18 cellular contexts compared by ENCODE assay signal in the genomic region with DNA sequence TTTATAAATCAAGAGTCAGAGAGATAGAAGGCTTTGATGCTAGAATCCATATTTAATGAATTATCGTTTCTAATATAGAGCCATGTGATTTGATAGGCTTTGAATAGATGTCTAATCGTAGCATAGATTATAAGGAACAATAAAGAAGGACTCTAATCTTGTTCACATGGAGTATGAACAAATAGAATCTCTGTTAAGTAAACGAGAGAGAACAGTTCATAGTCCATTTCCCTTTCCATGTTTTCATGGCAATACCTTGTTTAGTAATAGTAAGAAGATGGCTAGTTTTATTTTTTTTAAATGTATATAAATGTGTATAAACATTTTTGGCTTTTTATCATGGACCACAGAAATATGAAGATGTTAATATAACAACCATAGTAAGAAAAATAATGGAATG. TPM values are rescaled to one million over a fixed set of nuclear protein-coding genes. Genes with fewer than 3 reads are reported as not detected.
A peak's percentile ranks its signal among the peaks of the same experiment; 100 is the strongest.
DNase-seq lines count a peak whose midpoint lies in the region; ATAC-seq, FAIRE-seq and TF ChIP-seq lines count a peak whose summit lies in the region.
"Had no signal": no experiment of that assay in that cellular context is flagged by ENCODE, and none has a peak within 500 bp of the region (broad histone marks: within the 10 kb centered on the region; RNA-seq: fewer than 3 reads in every experiment).

No MANE protein-coding gene starts in this region.

- H3K36me3 ChIP-seq in BLaER1 treated with 17β-estradiol and CSF1 and Interleukin-3, amounts not matched to agents 10 nM and 100 nM: peaks cover 38 to 59% (median 49%) of the 10 kb centered on the region in 11 experiments
- peaks cover 8% of the 10 kb centered on the region for H3K36me3 ChIP-seq in CD4-positive, alpha-beta memory T cell (ENCODE audit: insufficient read depth, low read length)
- H3K36me3 ChIP-seq in HepG2 (replicated peaks in 1 of 2; ENCODE audit: control insufficient read depth in 1 of 2, insufficient read depth in 2 of 2, low read length in 2 of 2) (peaks cover 1 to 3% of the 10 kb centered on the region in 2 experiments), brain microvascular endothelial cell (replicated peaks) (no peaks in the 10 kb centered on the region)

- H3K27me3 ChIP-seq in BLaER1 treated with 17β-estradiol and CSF1 and Interleukin-3, amounts not matched to agents 10 nM and 100 nM: no peaks in the 10 kb centered on the region
- no peaks in the 10 kb centered on the region for H3K27me3 ChIP-seq in CD4-positive, alpha-beta memory T cell (ENCODE audit: insufficient read depth, low read length)
- H3K27me3 ChIP-seq in HepG2 (ENCODE audit: control insufficient read depth in 1 of 2, insufficient read depth in 2 of 2, low read length in 2 of 2) (no peaks in the 10 kb centered on the region), brain microvascular endothelial cell (replicated peaks) (no peaks in the 10 kb centered on the region)
- H3K27me3 ChIP-seq: dorsolateral prefrontal cortex had no signal

- peak overlapping the region; percentile 51 to 94 (median 89) for H3K27ac Mint-ChIP-seq in CD4-positive, alpha-beta memory T cell

- no TSS peak for BruUV-seq in HepG2 (replicated peaks; lab: Mats Ljungman, UMichigan)

- H3K4me1 ChIP-seq in BLaER1 treated with 17β-estradiol and CSF1 and Interleukin-3, amounts not matched to agents 10 nM and 100 nM: peaks cover 15 to 30% (median 23%) of the 10 kb centered on the region in 10 experiments; a peak in 19 of 20 replicates
- peaks cover 23% of the 10 kb centered on the region for H3K4me1 ChIP-seq in CD4-positive, alpha-beta memory T cell (ENCODE audit: insufficient read depth, low read length)
- H3K4me1 ChIP-seq in HepG2 (ENCODE audit: insufficient read depth, low read length): peaks cover 11% of the 10 kb centered on the region
- H3K4me1 ChIP-seq: lower lobe of right lung had no signal

- H3K9me3 Mint-ChIP-seq in CD4-positive, alpha-beta memory T cell: no peaks in the 10 kb centered on the region
- H3K9me3 Mint-ChIP-seq: activated T-cell treated with anti-CD3 and anti-CD28 coated beads, Interleukin-2, amount 50 U/mL, for 72 hours had no signal

- no peak for TF ChIP-seq RAD21 in HepG2 (CRISPR knock-in tag; IDR thresholded peaks at IDR 0.05)

- TF ChIP-seq CTCF in VCaP (conservative IDR thresholded peaks at IDR 0.05): no peak
- no peak for TF ChIP-seq CTCF in HepG2 (CRISPR knock-in tag; IDR thresholded peaks at IDR 0.05)
- no peak for TF ChIP-seq CTCF in brain microvascular endothelial cell (IDR thresholded peaks at IDR 0.05; ENCODE audit: low read depth, low read length, missing control alignments)

- POLR2A ChIA-PET in CD4-positive, alpha-beta memory T cell (lab: Charles Lee; ENCODE audit: partially characterized antibody): interaction anchor here (0.9 to 2.1 kb wide), 4 partner anchors 8 to 32 kb away, joined by 4 to 8 read pairs (median 5); partner anchors contain the start of gene RAD51AP1
- POLR2A ChIA-PET in HepG2 (lab: Yijun Ruan, JAX): no interaction called here

- 23% methylated on average over 3 of the region's 3 CpGs for WGBS in HepG2 (ENCODE audit: low lambda C conversion rate)

- no peak overlapping the region for H3K27ac ChIP-seq in BLaER1 treated with 17β-estradiol and CSF1 and Interleukin-3, amounts not matched to agents 10 nM and 100 nM
- H3K27ac ChIP-seq in CD4-positive, alpha-beta memory T cell (ENCODE audit: low read depth, low read length): no peak overlapping the region
- peak overlapping the region; percentile 7; the same call in 1 of the 2 replicates for H3K27ac ChIP-seq in VCaP
- no peak overlapping the region for H3K27ac ChIP-seq in HepG2 (ENCODE audit: extremely low read length, insufficient read depth, low read length)
- no peak overlapping the region for H3K27ac ChIP-seq in brain microvascular endothelial cell
- H3K27ac ChIP-seq: lower lobe of right lung, PC-9, WERI-Rb-1 had no signal

- peaks cover 0 to 9% (median 0%) of the 10 kb centered on the region in 11 experiments; a peak in 2 of 22 replicates for H4K20me1 ChIP-seq in BLaER1 treated with 17β-estradiol and CSF1 and Interleukin-3, amounts not matched to agents 10 nM and 100 nM
- H4K20me1 ChIP-seq in HepG2 (ENCODE audit: insufficient read depth, low read length): no peaks in the 10 kb centered on the region

- H3K9ac ChIP-seq in BLaER1 treated with 17β-estradiol and CSF1 and Interleukin-3, amounts not matched to agents 10 nM and 100 nM: no peak overlapping the region
- no peak overlapping the region for H3K9ac ChIP-seq in HepG2 (ENCODE audit: insufficient read depth, low read depth, low read length)

- no peaks in the 10 kb centered on the region for H3K27me3 Mint-ChIP-seq in CD4-positive, alpha-beta memory T cell

- H3K4me3 ChIP-seq in BLaER1 treated with 17β-estradiol and CSF1 and Interleukin-3, amounts not matched to agents 10 nM and 100 nM: no peak overlapping the region
- no peak overlapping the region for H3K4me3 ChIP-seq in CD4-positive, alpha-beta memory T cell (ENCODE audit: low read length in 2 of 2)
- H3K4me3 ChIP-seq in HepG2 (replicated peaks in 1 of 3; ENCODE audit: insufficient read depth in 1 of 3, low read depth in 2 of 3, low read length in 3 of 3) (no peak overlapping the region), brain microvascular endothelial cell (ENCODE audit: low read depth, low read length) (no peak overlapping the region)
- H3K4me3 ChIP-seq: dorsolateral prefrontal cortex, lower lobe of right lung, PC-9 had no signal

- no peaks in the 10 kb centered on the region for H3K9me3 ChIP-seq in BLaER1 treated with 17β-estradiol and CSF1 and Interleukin-3, amounts not matched to agents 10 nM and 100 nM (replicated peaks in 1 of 11)
- H3K9me3 ChIP-seq in CD4-positive, alpha-beta memory T cell (ENCODE audit: control insufficient read depth in 1 of 2, low read length in 2 of 2): no peaks in the 10 kb centered on the region
- no peaks in the 10 kb centered on the region for H3K9me3 ChIP-seq in HepG2 (ENCODE audit: low read length)
- H3K9me3 ChIP-seq: lower lobe of right lung had no signal

- intact Hi-C loops in CD4-positive, alpha-beta memory T cell (cut with micrococcal nuclease): loop anchor here (1.0 to 2.0 kb wide), 4 partner anchors 20 to 185 kb away; partner anchors contain the start of genes RAD51AP1 and TIGAR
- intact Hi-C loops in HepG2 (cut with micrococcal nuclease; ENCODE audit: unreplicated experiment): no loop called here

- peak; percentile 46; the same call in 1 of the 3 replicates for ATAC-seq in HepG2
- ATAC-seq in HG03159 (IDR thresholded peaks at IDR 0.05; ENCODE audit: unreplicated experiment): no peak
- ATAC-seq: lower lobe of right lung had no signal

- peak overlapping the region in 9 of 11 experiments; percentile 24 to 62 (median 49); a peak in 16 of 22 replicates for H3K4me2 ChIP-seq in BLaER1 treated with 17β-estradiol and CSF1 and Interleukin-3, amounts not matched to agents 10 nM and 100 nM
- no peak overlapping the region for H3K4me2 ChIP-seq in HepG2 (ENCODE audit: low read depth, low read length)
- H3K4me2 ChIP-seq: PC-9 had no signal

- peak overlapping the region in 6 of 8 donors; percentile 27 to 83 (median 68) for H3K4me3 Mint-ChIP-seq in CD4-positive, alpha-beta memory T cell

- CTCF ChIA-PET in CD4-positive, alpha-beta memory T cell (lab: Charles Lee; ENCODE audit: partially characterized antibody): interaction anchor here (1.3 kb wide), 1 partner anchor 20 kb away, joined by 3 read pairs; no protein-coding TSS in a partner anchor
- CTCF ChIA-PET in HepG2 (lab: Yijun Ruan, JAX; ENCODE audit: low intra/inter-chr PET ratio, low total read pairs): no interaction called here

- in situ Hi-C loops in HepG2 (cut with HindIII; ENCODE audit: extremely low pct_ligation_motif_present, low pct_unique_long_range_greater_than_20kb): no loop called here
- in situ Hi-C loops in brain microvascular endothelial cell (cut with HindIII; ENCODE audit: low pct_ligation_motif_present, low sequenced_read_pairs): no loop called here

- no peak for FAIRE-seq in HepG2 (lab: Jason Lieb, UNC)

- H2AFZ ChIP-seq in HepG2 (ENCODE audit: low read length): no peak overlapping the region
- H2AFZ ChIP-seq: PC-9 had no signal

- H3K79me2 ChIP-seq in HepG2 (ENCODE audit: insufficient read depth, low read length): no peaks in the 10 kb centered on the region

- DNase-seq in CD4-positive, alpha-beta memory T cell: no peak
- DNase-seq in HepG2 (ENCODE audit: low spot score): peak; percentile 68
- no peak for DNase-seq in HuH-7 (ENCODE audit: low spot score)
- DNase-seq in brain microvascular endothelial cell: no peak
- no peak for DNase-seq in cortex of kidney (lab: John Stamatoyannopoulos, UW)
- DNase-seq: activated CD8-positive, alpha-beta memory T cell treated with anti-CD3 and anti-CD28 coated beads for 24 hours; dorsolateral prefrontal cortex; lower lobe of right lung; NCI-H187 treated with DMSO at 0.1 percent for 48 hours; NCI-H345; occipital lobe; PC-9; SIG-M5; WERI-Rb-1 had no signal

- TF ChIP-seq EP300 in HepG2 (IDR thresholded peaks at IDR 0.05; ENCODE audit: low read depth in 2 of 2, low read length in 2 of 2) (no peak), HepG2 (CRISPR knock-in tag; IDR thresholded peaks at IDR 0.05; ENCODE audit: borderline replicate concordance) (no peak)

- peaks cover 16 to 27% (median 22%) of the 10 kb centered on the region in 4 donors for H3K4me1 Mint-ChIP-seq in CD4-positive, alpha-beta memory T cell

- TF ChIP-seq POLR2A in HepG2 (IDR thresholded peaks at IDR 0.05; ENCODE audit: insufficient read depth in 1 of 2, low read depth in 2 of 2, low read length in 2 of 2): no peak

- peaks cover 23 to 29% of the 10 kb centered on the region in 2 donors for H3K36me3 Mint-ChIP-seq in CD4-positive, alpha-beta memory T cell

RNA-seq across cellular contexts. Expression of gene RAD51AP1, which starts 32.3 kb away (rescaled TPM):
- 1 to 10 TPM in 1 of 2 experiments, under 1 TPM in 1; 0.58 to 1.5 TPM for total RNA-seq in CD4-positive, alpha-beta memory T cell
- 1 to 10 TPM in 1 of 2 donors, under 1 TPM in 1; 0.62 to 2.9 TPM for polyA plus RNA-seq in CD4-positive, alpha-beta memory T cell
- 49.3 and 79.3 TPM in 2 replicates for total RNA-seq in HepG2 (2016; rRNA removed; fragmentation: Illumina TruSeq; extraction: Trizol)
- 6.9 and 7.6 TPM in 2 replicates for total RNA-seq in HepG2 (2016; cell fraction: cytosol; rRNA removed; fragmentation: Illumina TruSeq; extraction: Trizol; ENCODE audit: low read depth)
- 51.4 and 84.6 TPM in 2 replicates for total RNA-seq in HepG2 (2016; cell fraction: insoluble cytoplasmic fraction; rRNA removed; fragmentation: Illumina TruSeq; extraction: Trizol)
- 17.9 and 22.4 TPM in 2 replicates for total RNA-seq in HepG2 (2016; cell fraction: membrane; rRNA removed; fragmentation: Illumina TruSeq; extraction: Trizol)
- total RNA-seq in HepG2 (2016; cell fraction: nucleus; rRNA removed; fragmentation: Illumina TruSeq; extraction: Trizol): 45.3 and 45.9 TPM in 2 replicates
- polyA plus RNA-seq in HepG2 (2011; rRNA removed): 6.7 and 16.6 TPM in 2 replicates
- 4.7 and 6.3 TPM in 2 replicates for polyA plus RNA-seq in HepG2 (2011; cell fraction: cytosol; rRNA removed)
- polyA plus RNA-seq in HepG2 (2011; cell fraction: nucleus; rRNA removed): 8.7 and 9.8 TPM in 2 replicates
- polyA plus RNA-seq in HepG2 (2012): 6.3 and 17.3 TPM in 2 replicates
- 3.3 and 3.4 TPM in 2 replicates for polyA plus RNA-seq in HepG2 (2016; cell fraction: cytosol; fragmentation: Illumina TruSeq; extraction: Trizol; ENCODE audit: low read depth)
- 68.2 and 73.1 TPM in 2 replicates for polyA plus RNA-seq in HepG2 (2016; cell fraction: insoluble cytoplasmic fraction; fragmentation: Illumina TruSeq; extraction: Trizol; ENCODE audit: low read depth)
- polyA plus RNA-seq in HepG2 (2016; cell fraction: membrane; fragmentation: Illumina TruSeq; extraction: Trizol; ENCODE audit: low read depth): 8.8 and 8.9 TPM in 2 replicates
- polyA plus RNA-seq in HepG2 (2016; cell fraction: nucleus; fragmentation: Illumina TruSeq; extraction: Trizol; ENCODE audit: insufficient read depth, low read depth): 40.3 and 41.0 TPM in 2 replicates
- 1.8 and 5.4 TPM in 2 replicates for polyA minus RNA-seq in HepG2 (2011; rRNA and poly(A)+ RNA removed; ENCODE audit: low replicate concordance)
- polyA minus RNA-seq in HepG2 (2011; cell fraction: cytosol; rRNA and poly(A)+ RNA removed): 3.5 and 5.9 TPM in 2 replicates
- polyA minus RNA-seq in HepG2 (2011; cell fraction: nucleus; rRNA and poly(A)+ RNA removed): 20.3 and 23.4 TPM in 2 replicates

RNA-seq across cellular contexts. Expression of gene DYRK4, which starts 55.6 kb away (rescaled TPM):
- 10 to 100 TPM; 15.6 to 21.4 TPM for total RNA-seq in CD4-positive, alpha-beta memory T cell
- 10 to 100 TPM; 26.3 to 34.7 TPM for polyA plus RNA-seq in CD4-positive, alpha-beta memory T cell
- 40.2 and 47.4 TPM in 2 replicates for total RNA-seq in HepG2 (2016; rRNA removed; fragmentation: Illumina TruSeq; extraction: Trizol)
- 18.4 and 26.2 TPM in 2 replicates for total RNA-seq in HepG2 (2016; cell fraction: cytosol; rRNA removed; fragmentation: Illumina TruSeq; extraction: Trizol; ENCODE audit: low read depth)
- 31.6 and 50.5 TPM in 2 replicates for total RNA-seq in HepG2 (2016; cell fraction: insoluble cytoplasmic fraction; rRNA removed; fragmentation: Illumina TruSeq; extraction: Trizol)
- 29.5 and 31.7 TPM in 2 replicates for total RNA-seq in HepG2 (2016; cell fraction: membrane; rRNA removed; fragmentation: Illumina TruSeq; extraction: Trizol)
- 20.3 and 23.7 TPM in 2 replicates for total RNA-seq in HepG2 (2016; cell fraction: nucleus; rRNA removed; fragmentation: Illumina TruSeq; extraction: Trizol)
- polyA plus RNA-seq in HepG2 (2011; rRNA removed): 27.9 and 29.4 TPM in 2 replicates
- 19.8 and 23.1 TPM in 2 replicates for polyA plus RNA-seq in HepG2 (2011; cell fraction: cytosol; rRNA removed)
- 15.5 and 18.9 TPM in 2 replicates for polyA plus RNA-seq in HepG2 (2011; cell fraction: nucleus; rRNA removed)
- polyA plus RNA-seq in HepG2 (2012): 20.8 and 21.2 TPM in 2 replicates
- 18.4 and 23.4 TPM in 2 replicates for polyA plus RNA-seq in HepG2 (2016; cell fraction: cytosol; fragmentation: Illumina TruSeq; extraction: Trizol; ENCODE audit: low read depth)
- 52.5 and 53.4 TPM in 2 replicates for polyA plus RNA-seq in HepG2 (2016; cell fraction: insoluble cytoplasmic fraction; fragmentation: Illumina TruSeq; extraction: Trizol; ENCODE audit: low read depth)
- 28.6 and 29.4 TPM in 2 replicates for polyA plus RNA-seq in HepG2 (2016; cell fraction: membrane; fragmentation: Illumina TruSeq; extraction: Trizol; ENCODE audit: low read depth)
- 27.7 and 33.8 TPM in 2 replicates for polyA plus RNA-seq in HepG2 (2016; cell fraction: nucleus; fragmentation: Illumina TruSeq; extraction: Trizol; ENCODE audit: insufficient read depth, low read depth)
- polyA minus RNA-seq in HepG2 (2011; rRNA and poly(A)+ RNA removed; ENCODE audit: low replicate concordance): 12.7 and 17.0 TPM in 2 replicates
- polyA minus RNA-seq in HepG2 (2011; cell fraction: cytosol; rRNA and poly(A)+ RNA removed): 6.2 TPM in 2 replicates
- 12.5 and 17.7 TPM in 2 replicates for polyA minus RNA-seq in HepG2 (2011; cell fraction: nucleus; rRNA and poly(A)+ RNA removed)
